ENCODE assay signal across 1 cellular context in the genomic region with DNA sequence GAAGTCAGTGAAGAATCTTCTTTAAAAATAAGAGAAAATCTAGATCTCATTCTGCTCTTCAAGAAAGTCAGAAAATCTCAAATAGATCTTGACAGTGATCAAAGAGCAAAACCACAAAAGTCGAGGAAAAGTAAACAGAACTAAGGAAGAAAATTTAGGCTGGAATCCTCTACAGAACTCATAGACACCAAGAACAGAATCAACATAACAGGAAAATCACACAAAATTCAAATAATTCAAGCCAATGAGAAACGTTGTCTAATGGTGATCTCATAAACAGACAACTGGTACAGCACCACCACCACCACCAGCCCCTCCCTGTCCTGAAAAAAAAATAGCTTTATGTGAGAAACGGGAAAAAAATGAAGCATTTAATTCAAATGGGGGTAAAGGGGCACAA.
TF ChIP-seq lines count a peak whose summit lies in the region.

No MANE protein-coding gene starts in this region.

TF ChIP-seq in IMR-90, 13 proteins besides CTCF, POLR2A, EP300 and RAD21:
- no peak for TF ChIP-seq SMC3 (IDR thresholded peaks at IDR 0.05; ENCODE audit: low read depth, low read length)
- no peak for TF ChIP-seq FOS (IDR thresholded peaks at IDR 0.05; ENCODE audit: low read depth, low read length)
- TF ChIP-seq, protein P1, sequence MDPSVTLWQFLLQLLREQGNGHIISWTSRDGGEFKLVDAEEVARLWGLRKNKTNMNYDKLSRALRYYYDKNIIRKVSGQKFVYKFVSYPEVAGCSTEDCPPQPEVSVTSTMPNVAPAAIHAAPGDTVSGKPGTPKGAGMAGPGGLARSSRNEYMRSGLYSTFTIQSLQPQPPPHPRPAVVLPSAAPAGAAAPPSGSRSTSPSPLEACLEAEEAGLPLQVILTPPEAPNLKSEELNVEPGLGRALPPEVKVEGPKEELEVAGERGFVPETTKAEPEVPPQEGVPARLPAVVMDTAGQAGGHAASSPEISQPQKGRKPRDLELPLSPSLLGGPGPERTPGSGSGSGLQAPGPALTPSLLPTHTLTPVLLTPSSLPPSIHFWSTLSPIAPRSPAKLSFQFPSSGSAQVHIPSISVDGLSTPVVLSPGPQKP (IDR thresholded peaks at IDR 0.05; ENCODE audit: borderline replicate concordance, low read depth, low read length), result no peak
- TF ChIP-seq BHLHE40 (IDR thresholded peaks at IDR 0.05; ENCODE audit: low read depth, low read length), result no peak
- no peak for TF ChIP-seq RFX5 (IDR thresholded peaks at IDR 0.05; ENCODE audit: low read depth, low read length)
- TF ChIP-seq NFE2L2 (IDR thresholded peaks at IDR 0.05; ENCODE audit: low read depth, low read length), result no peak
- TF ChIP-seq MAFK (IDR thresholded peaks at IDR 0.05; ENCODE audit: low read depth, low read length), result no peak
- TF ChIP-seq RCOR1 (IDR thresholded peaks at IDR 0.05; ENCODE audit: insufficient replicate concordance, low read length), result no peak
- TF ChIP-seq CEBPB (IDR thresholded peaks at IDR 0.05; ENCODE audit: low read depth, low read length), result no peak
- no peak for TF ChIP-seq MAZ (IDR thresholded peaks at IDR 0.05; ENCODE audit: borderline replicate concordance, low read depth, low read length)
- TF ChIP-seq CHD1 (IDR thresholded peaks at IDR 0.05; ENCODE audit: low read depth, low read length), result no peak
- TF ChIP-seq MXI1 (IDR thresholded peaks at IDR 0.05; ENCODE audit: borderline replicate concordance, low read depth, low read length), result no peak
- TF ChIP-seq, protein P2, sequence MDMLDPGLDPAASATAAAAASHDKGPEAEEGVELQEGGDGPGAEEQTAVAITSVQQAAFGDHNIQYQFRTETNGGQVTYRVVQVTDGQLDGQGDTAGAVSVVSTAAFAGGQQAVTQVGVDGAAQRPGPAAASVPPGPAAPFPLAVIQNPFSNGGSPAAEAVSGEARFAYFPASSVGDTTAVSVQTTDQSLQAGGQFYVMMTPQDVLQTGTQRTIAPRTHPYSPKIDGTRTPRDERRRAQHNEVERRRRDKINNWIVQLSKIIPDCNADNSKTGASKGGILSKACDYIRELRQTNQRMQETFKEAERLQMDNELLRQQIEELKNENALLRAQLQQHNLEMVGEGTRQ (IDR thresholded peaks at IDR 0.05; ENCODE audit: low read depth, low read length), result no peak
